1 cellular context compared by ENCODE assay signal in the genomic region with DNA sequence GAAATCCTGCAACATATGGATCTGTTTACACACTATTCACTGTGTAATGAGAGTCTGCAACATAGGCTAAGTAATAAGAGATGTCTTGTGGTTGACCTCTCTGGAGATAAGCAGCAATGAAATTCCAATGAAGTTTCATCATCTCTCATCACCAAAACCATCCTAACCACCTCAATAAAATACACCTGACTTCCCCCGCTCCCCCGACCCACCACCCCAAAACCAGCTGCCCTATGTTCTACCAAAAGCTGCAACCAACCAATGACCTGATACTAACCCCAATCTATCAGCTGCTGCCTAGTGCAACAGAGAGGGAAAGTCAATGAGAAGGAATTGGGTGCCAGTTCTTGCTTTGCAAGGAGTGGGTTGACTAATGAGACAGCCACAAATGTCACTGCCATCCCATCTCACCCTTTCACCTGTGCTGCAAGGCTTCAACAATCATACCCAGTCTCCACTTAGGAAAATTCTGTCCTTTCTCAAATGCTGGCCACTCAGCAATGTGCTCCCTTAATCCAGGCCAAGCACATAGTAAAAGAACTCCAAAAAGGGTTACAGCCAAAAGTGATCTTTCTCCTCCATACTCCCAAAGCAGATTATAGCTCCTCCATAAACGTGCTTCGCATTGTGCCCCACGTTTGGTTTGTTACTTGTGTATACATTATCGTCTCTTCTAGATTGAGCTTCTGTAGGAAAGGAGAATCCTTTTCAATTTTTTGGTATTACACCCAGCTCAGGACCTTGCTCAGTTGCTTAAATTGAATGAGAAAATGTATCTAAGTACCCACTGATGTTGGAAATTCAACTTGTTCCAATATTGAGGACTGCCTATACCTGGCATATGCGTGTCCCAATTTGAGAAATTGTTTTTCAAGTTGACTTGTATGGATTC.
TF ChIP-seq lines count a peak whose summit lies in the region.

No MANE protein-coding gene starts in this region.

TF ChIP-seq in K562, 482 proteins besides CTCF, POLR2A, EP300 and RAD21 (continued from another document):
- TF ChIP-seq, protein P1, sequence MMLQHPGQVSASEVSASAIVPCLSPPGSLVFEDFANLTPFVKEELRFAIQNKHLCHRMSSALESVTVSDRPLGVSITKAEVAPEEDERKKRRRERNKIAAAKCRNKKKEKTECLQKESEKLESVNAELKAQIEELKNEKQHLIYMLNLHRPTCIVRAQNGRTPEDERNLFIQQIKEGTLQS (IDR thresholded peaks at IDR 0.05), result peak; percentile 56; the same call in 1 of the 2 replicates
- TF ChIP-seq, protein P1 (CRISPR knock-in tag; conservative IDR thresholded peaks at IDR 0.05), result no peak
- TF ChIP-seq, protein P2, sequence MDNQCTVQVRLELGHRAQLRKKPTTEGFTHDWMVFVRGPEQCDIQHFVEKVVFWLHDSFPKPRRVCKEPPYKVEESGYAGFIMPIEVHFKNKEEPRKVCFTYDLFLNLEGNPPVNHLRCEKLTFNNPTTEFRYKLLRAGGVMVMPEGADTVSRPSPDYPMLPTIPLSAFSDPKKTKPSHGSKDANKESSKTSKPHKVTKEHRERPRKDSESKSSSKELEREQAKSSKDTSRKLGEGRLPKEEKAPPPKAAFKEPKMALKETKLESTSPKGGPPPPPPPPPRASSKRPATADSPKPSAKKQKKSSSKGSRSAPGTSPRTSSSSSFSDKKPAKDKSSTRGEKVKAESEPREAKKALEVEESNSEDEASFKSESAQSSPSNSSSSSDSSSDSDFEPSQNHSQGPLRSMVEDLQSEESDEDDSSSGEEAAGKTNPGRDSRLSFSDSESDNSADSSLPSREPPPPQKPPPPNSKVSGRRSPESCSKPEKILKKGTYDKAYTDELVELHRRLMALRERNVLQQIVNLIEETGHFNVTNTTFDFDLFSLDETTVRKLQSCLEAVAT (IDR thresholded peaks at IDR 0.05), result 0 out of 4 replicates have a peak, but pooled peaks of 1 of the 2 experiments have one; percentile 41
- TF ChIP-seq ZNF263 (CRISPR knock-in tag; IDR thresholded peaks at IDR 0.05; ENCODE audit: borderline replicate concordance) (no peak), TEAD4 (IDR thresholded peaks at IDR 0.05; ENCODE audit: low read length) (peak; percentile 80), TEAD4 (CRISPR knock-in tag; IDR thresholded peaks at IDR 0.05; ENCODE audit: borderline replicate concordance) (no peak), ZFP30 (CRISPR knock-in tag; IDR thresholded peaks at IDR 0.05; ENCODE audit: borderline replicate concordance) (no peak), CBFA2T3 (IDR thresholded peaks at IDR 0.05) (peak; percentile 63), ZNF311 (CRISPR knock-in tag; IDR thresholded peaks at IDR 0.05) (no peak), BCOR (IDR thresholded peaks at IDR 0.05) (no peak), FOXJ2 (tag; IDR thresholded peaks at IDR 0.05) (0 out of 2 replicates have a peak, but pooled peaks have one; percentile 46), ETV5 (CRISPR knock-in tag; IDR thresholded peaks at IDR 0.05; ENCODE audit: low read depth) (no peak), MTA2 (IDR thresholded peaks at IDR 0.05; ENCODE audit: low read depth) (no peak), LARP7 (IDR thresholded peaks at IDR 0.05) (no peak), ZNF165 (CRISPR knock-in tag; IDR thresholded peaks at IDR 0.05; ENCODE audit: borderline replicate concordance) (no peak), CEBPG (CRISPR knock-in tag; IDR thresholded peaks at IDR 0.05) (no peak), CEBPG (tag; conservative IDR thresholded peaks at IDR 0.05 in 1 of 2, IDR thresholded peaks at IDR 0.05 in 1 of 2) (peak in 1 of 2 experiments; percentile 39; a peak in 1 of 4 replicates), HMGN3 (IDR thresholded peaks at IDR 0.05; ENCODE audit: borderline replicate concordance, extremely low read depth, insufficient read length, low read depth, low read length) (no peak), ZC3H11A (IDR thresholded peaks at IDR 0.05; ENCODE audit: low read depth, low read length) (no peak), ZNF507 (tag; conservative IDR thresholded peaks at IDR 0.05) (no peak)
- TF ChIP-seq, protein P3, sequence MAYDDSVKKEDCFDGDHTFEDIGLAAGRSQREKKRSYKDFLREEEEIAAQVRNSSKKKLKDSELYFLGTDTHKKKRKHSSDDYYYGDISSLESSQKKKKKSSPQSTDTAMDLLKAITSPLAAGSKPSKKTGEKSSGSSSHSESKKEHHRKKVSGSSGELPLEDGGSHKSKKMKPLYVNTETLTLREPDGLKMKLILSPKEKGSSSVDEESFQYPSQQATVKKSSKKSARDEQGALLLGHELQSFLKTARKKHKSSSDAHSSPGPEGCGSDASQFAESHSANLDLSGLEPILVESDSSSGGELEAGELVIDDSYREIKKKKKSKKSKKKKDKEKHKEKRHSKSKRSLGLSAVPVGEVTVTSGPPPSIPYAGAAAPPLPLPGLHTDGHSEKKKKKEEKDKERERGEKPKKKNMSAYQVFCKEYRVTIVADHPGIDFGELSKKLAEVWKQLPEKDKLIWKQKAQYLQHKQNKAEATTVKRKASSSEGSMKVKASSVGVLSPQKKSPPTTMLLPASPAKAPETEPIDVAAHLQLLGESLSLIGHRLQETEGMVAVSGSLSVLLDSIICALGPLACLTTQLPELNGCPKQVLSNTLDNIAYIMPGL (CRISPR knock-in tag; IDR thresholded peaks at IDR 0.05), result no peak
